Comparison of ENCODE assay signal across 19 cellular contexts in the genomic region with DNA sequence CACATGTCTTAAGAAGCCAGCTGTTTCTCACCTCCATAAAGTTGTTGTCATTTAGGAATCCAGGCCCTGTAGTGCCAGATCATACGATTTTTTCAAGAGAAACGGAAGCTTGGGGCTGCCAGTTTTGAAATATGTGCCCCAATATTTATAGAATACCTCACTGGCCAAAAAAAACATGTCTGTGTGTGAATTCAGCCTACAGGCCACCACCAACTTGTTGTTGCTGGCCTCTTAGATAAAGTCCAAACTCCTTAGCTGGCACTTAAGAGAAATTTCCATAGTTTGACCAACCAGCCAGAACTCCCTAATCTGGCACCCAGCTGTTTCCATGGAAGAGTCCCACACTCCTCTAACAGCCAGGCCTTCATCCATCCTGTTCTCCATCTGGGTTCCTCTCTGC.
DNase-seq lines count a peak whose midpoint lies in the region; FAIRE-seq and TF ChIP-seq lines count a peak whose summit lies in the region.
"Had no signal": no experiment of that assay in that cellular context is flagged by ENCODE, and none has a peak within 500 bp of the region (broad histone marks: within the 10 kb centered on the region; RNA-seq: fewer than 3 reads in every experiment).

No MANE protein-coding gene starts in this region.

- peak overlapping the region; percentile 8 for H2AFZ ChIP-seq in endothelial cell of umbilical vein (ENCODE audit: low read depth, low read length)

- peaks cover 47% of the 10 kb centered on the region for H3K4me1 ChIP-seq in SJSA1 (replicated peaks)
- peaks cover 32% of the 10 kb centered on the region for H3K4me1 ChIP-seq in endothelial cell of umbilical vein (ENCODE audit: control insufficient read depth, extremely low read depth, insufficient read depth, low read length)
- no peaks in the 10 kb centered on the region for H3K4me1 ChIP-seq in spleen
- H3K4me1 ChIP-seq in Peyer's patch = no peaks in the 10 kb centered on the region
- H3K4me1 ChIP-seq in prostate gland (replicated peaks) = no peaks in the 10 kb centered on the region

- CTCF ChIA-PET in endothelial cell of umbilical vein (lab: Charles Lee) = interaction anchor here (0.9 to 2.4 kb wide), 5 partner anchors 12 to 55 kb away, joined by 3 to 8 read pairs (median 6); no protein-coding TSS in a partner anchor

- POLR2A ChIA-PET in endothelial cell of umbilical vein (lab: Charles Lee) = interaction anchor here (0.8 kb wide), 1 partner anchor 202 kb away, joined by 3 read pairs; the partner anchor contains the start of genes LIAS and RPL9

- whole genome bisulfite sequencing in spleen, 5 donors = 72 to 94% (median 89%) methylated on average over 2 of the region's 2 CpGs
- WGBS in prostate gland = 70% methylated on average over 2 of the region's 2 CpGs

- H3K27me3 Mint-ChIP-seq in osteocyte (ENCODE audit: unreplicated experiment) = no peaks in the 10 kb centered on the region
- H3K27me3 Mint-ChIP-seq: CD8-positive, alpha-beta memory T cell; IgD-negative memory B cell; stimulated activated memory B cell treated with anti-CD40 and anti-IgM and Interleukin-4, amounts not matched to agents 10 μg/mL and 1 μg/mL and 100 μg/mL, for 72 hours had no signal

- no peak overlapping the region for H3K4me3 Mint-ChIP-seq in osteocyte (ENCODE audit: unreplicated experiment)
- H3K4me3 Mint-ChIP-seq: activated T-helper 1 cell treated with anti-CD3 and anti-CD28 coated beads, Interleukin-12 subunit alpha, Interleukin-12 subunit beta, Interleukin-2, Interleukin-4 antibody, amounts not matched to agents 30 ng/mL and 10 ng/mL and 1 ng/mL, durations not matched to agents 14 hours and 24 hours and 36 hours; CD8-positive, alpha-beta memory T cell; IgD-negative memory B cell; stimulated activated memory B cell treated with anti-CD40 and anti-IgM and Interleukin-4, amounts not matched to agents 10 μg/mL and 1 μg/mL and 100 μg/mL, for 72 hours had no signal

- H3K79me2 ChIP-seq in endothelial cell of umbilical vein (ENCODE audit: control insufficient read depth, insufficient read depth, low read length) = no peaks in the 10 kb centered on the region

- H3K36me3 ChIP-seq in SJSA1 = no peaks in the 10 kb centered on the region; the same call in 1 of the 2 replicates
- no peaks in the 10 kb centered on the region for H3K36me3 ChIP-seq in endothelial cell of umbilical vein (ENCODE audit: control insufficient read depth in 2 of 2, extremely low read depth in 1 of 2, insufficient read depth in 2 of 2, low read length in 2 of 2)
- H3K36me3 ChIP-seq in spleen = peaks cover 0 to 39% (median 4%) of the 10 kb centered on the region in 6 donors
- peaks cover 0 to 5% (median 0%) of the 10 kb centered on the region in 3 donors for H3K36me3 ChIP-seq in Peyer's patch
- no peaks in the 10 kb centered on the region for H3K36me3 ChIP-seq in prostate gland

- peak; percentile 50 for DNase-seq in EH (ENCODE audit: low read depth)
- no peak for DNase-seq in SJSA1 (ENCODE audit: low read depth in 1 of 2, low spot score in 2 of 2)
- DNase-seq in endothelial cell of umbilical vein (ENCODE audit: low read depth, low spot score) = peak; percentile 94
- no peak for DNase-seq in osteocyte (ENCODE audit: extremely low spot score, unreplicated experiment)
- no peak for DNase-seq in spleen
- DNase-seq in Peyer's patch = no peak
- no peak for DNase-seq in HuH-7.5 (ENCODE audit: low spot score)
- no peak for DNase-seq in prostate gland (ENCODE audit: low spot score)
- DNase-seq: CD8-positive, alpha-beta memory T cell; DND-41; H7; NCI-H2029 treated with DMSO at 0.1 percent for 48 hours; NCI-H526; retina; SHP77 treated with DMSO at 0.1 percent for 48 hours; T-helper 2 cell had no signal

- H3K36me3 Mint-ChIP-seq in osteocyte (ENCODE audit: unreplicated experiment) = peaks cover 35% of the 10 kb centered on the region

- no peaks in the 10 kb centered on the region for H4K20me1 ChIP-seq in endothelial cell of umbilical vein (replicated peaks; ENCODE audit: control insufficient read depth, extremely low read depth, insufficient read depth, low read length)

- H3K9me3 Mint-ChIP-seq in osteocyte (ENCODE audit: unreplicated experiment) = peaks cover 3% of the 10 kb centered on the region
- H3K9me3 Mint-ChIP-seq: activated T-helper 1 cell treated with anti-CD3 and anti-CD28 coated beads, Interleukin-12 subunit alpha, Interleukin-12 subunit beta, Interleukin-2, Interleukin-4 antibody, amounts not matched to agents 30 ng/mL and 10 ng/mL and 1 ng/mL, durations not matched to agents 14 hours and 24 hours and 36 hours; CD8-positive, alpha-beta memory T cell; IgD-negative memory B cell; stimulated activated memory B cell treated with anti-CD40 and anti-IgM and Interleukin-4, amounts not matched to agents 10 μg/mL and 1 μg/mL and 100 μg/mL, for 72 hours had no signal

- peak; percentile 59 for FAIRE-seq in endothelial cell of umbilical vein (lab: Jason Lieb, UNC)

- dilution Hi-C loops in endothelial cell of umbilical vein (cut with MboI; ENCODE audit: extremely low pct_ligation_motif_present, low sequenced_read_pairs) = no loop called here

- TF ChIP-seq POLR2A in endothelial cell of umbilical vein (IDR thresholded peaks at IDR 0.05; ENCODE audit: low read depth, low read length) (no peak), spleen (IDR thresholded peaks at IDR 0.05) (no peak), Peyer's patch (IDR thresholded peaks at IDR 0.05) (no peak), prostate gland (IDR thresholded peaks at IDR 0.05) (no peak)

- H3K9me1 ChIP-seq in endothelial cell of umbilical vein (replicated peaks; ENCODE audit: control insufficient read depth, extremely low read depth, insufficient read depth, low read length) = no peaks in the 10 kb centered on the region

- no TSS peak for BruUV-seq in endothelial cell of umbilical vein (replicated peaks; lab: Mats Ljungman, UMichigan)

- H3K27me3 ChIP-seq in SJSA1 (replicated peaks) (no peaks in the 10 kb centered on the region), endothelial cell of umbilical vein (ENCODE audit: control insufficient read depth in 2 of 2, insufficient read depth in 2 of 2, low read length in 2 of 2) (no peaks in the 10 kb centered on the region), spleen (replicated peaks in 1 of 7) (no peaks in the 10 kb centered on the region), Peyer's patch (no peaks in the 10 kb centered on the region), prostate gland (replicated peaks; ENCODE audit: insufficient read depth) (no peaks in the 10 kb centered on the region)

- TF ChIP-seq CTCF in endothelial cell of umbilical vein (IDR thresholded peaks at IDR 0.05; ENCODE audit: extremely low read depth in 1 of 2, insufficient read depth in 1 of 2, low read depth in 1 of 2, low read length in 2 of 2) = no peak
- TF ChIP-seq CTCF in osteocyte (IDR thresholded peaks at IDR 0.05) = no peak
- no peak for TF ChIP-seq CTCF in spleen (IDR thresholded peaks at IDR 0.05 in 8 of 11, conservative IDR thresholded peaks at IDR 0.05 in 3 of 11)
- TF ChIP-seq CTCF in Peyer's patch (IDR thresholded peaks at IDR 0.05) = no peak
- no peak for TF ChIP-seq CTCF in prostate gland (IDR thresholded peaks at IDR 0.05)

- H3K27ac Mint-ChIP-seq in osteocyte (ENCODE audit: unreplicated experiment) = peak overlapping the region; percentile 85
- H3K27ac Mint-ChIP-seq: activated T-helper 1 cell treated with anti-CD3 and anti-CD28 coated beads, Interleukin-12 subunit alpha, Interleukin-12 subunit beta, Interleukin-2, Interleukin-4 antibody, amounts not matched to agents 30 ng/mL and 10 ng/mL and 1 ng/mL, durations not matched to agents 14 hours and 24 hours and 36 hours; stimulated activated memory B cell treated with anti-CD40 and anti-IgM and Interleukin-4, amounts not matched to agents 10 μg/mL and 1 μg/mL and 100 μg/mL, for 72 hours had no signal

- peak overlapping the region; percentile 99 for H3K27ac ChIP-seq in SJSA1
- H3K27ac ChIP-seq in endothelial cell of umbilical vein (ENCODE audit: insufficient read depth, low read depth, low read length) = peak overlapping the region; percentile 91
- peak overlapping the region in 1 of 8 donors; percentile 14 for H3K27ac ChIP-seq in spleen
- no peak overlapping the region for H3K27ac ChIP-seq in Peyer's patch
- H3K27ac ChIP-seq in prostate gland = no peak overlapping the region

- H3K4me2 ChIP-seq in endothelial cell of umbilical vein (ENCODE audit: insufficient read depth, low read length) = peak overlapping the region; percentile 80

- no peak overlapping the region for H3K4me3 ChIP-seq in SJSA1
- H3K4me3 ChIP-seq in endothelial cell of umbilical vein (replicated peaks in 1 of 3; ENCODE audit: insufficient read depth in 1 of 3, low read depth in 1 of 3, low read length in 3 of 3) = no peak overlapping the region
- H3K4me3 ChIP-seq in spleen = no peak overlapping the region
- no peak overlapping the region for H3K4me3 ChIP-seq in Peyer's patch
- H3K4me3 ChIP-seq in prostate gland = no peak overlapping the region

- H3K9ac ChIP-seq in endothelial cell of umbilical vein (replicated peaks; ENCODE audit: extremely low read depth, insufficient read depth, low read length) = peak overlapping the region; percentile 84

- intact Hi-C loops in endothelial cell of umbilical vein (cut with micrococcal nuclease) (loop anchor here (5.0 to 10.0 kb wide), 4 partner anchors 46 to 268 kb away; partner anchors contain the start of gene UGDH), spleen (cut with DNase I; ENCODE audit: low total_unique reads) (no loop called here), prostate gland (cut with DNase I) (no loop called here)

- H3K9me3 ChIP-seq in SJSA1 (replicated peaks) = no peaks in the 10 kb centered on the region
- no peaks in the 10 kb centered on the region for H3K9me3 ChIP-seq in endothelial cell of umbilical vein (replicated peaks; ENCODE audit: control insufficient read depth, insufficient read depth, low read length)
- H3K9me3 ChIP-seq in spleen = no peaks in the 10 kb centered on the region
- no peaks in the 10 kb centered on the region for H3K9me3 ChIP-seq in Peyer's patch
- no peaks in the 10 kb centered on the region for H3K9me3 ChIP-seq in prostate gland

- H3K4me1 Mint-ChIP-seq in osteocyte (ENCODE audit: unreplicated experiment) = peaks cover 41% of the 10 kb centered on the region
- H3K4me1 Mint-ChIP-seq: CD8-positive, alpha-beta memory T cell; IgD-negative memory B cell; stimulated activated memory B cell treated with anti-CD40 and anti-IgM and Interleukin-4, amounts not matched to agents 10 μg/mL and 1 μg/mL and 100 μg/mL, for 72 hours had no signal

TF ChIP-seq in endothelial cell of umbilical vein, 7 proteins besides CTCF, POLR2A, EP300 and RAD21 (continues in another document):
- TF ChIP-seq EZH2 (IDR thresholded peaks at IDR 0.05; ENCODE audit: borderline replicate concordance, low read depth, low read length, severe bottlenecking) (no peak), JUN (IDR thresholded peaks at IDR 0.05; ENCODE audit: borderline replicate concordance, insufficient read depth, insufficient read length, low read depth) (no peak), POLR2AphosphoS5 (IDR thresholded peaks at IDR 0.05; ENCODE audit: insufficient read depth, low read depth, low read length) (no peak), FOS (IDR thresholded peaks at IDR 0.05; ENCODE audit: borderline replicate concordance, insufficient read depth, low read length) (no peak), MYC (IDR thresholded peaks at IDR 0.05; ENCODE audit: low read depth, low read length) (no peak)

Comparison
In these comparisons a context has a peak if more than half of its experiments do, and no peak if none do; other contexts are left out.
1. DNase-seq: peak in EH (single experiment) and endothelial cell of umbilical vein (single experiment); none in SJSA1 (0 of 2), osteocyte (single experiment), spleen (single experiment), Peyer's patch (0 of 3), HuH-7.5 (single experiment) and prostate gland (single experiment).
2. H3K27ac ChIP-seq: peak in SJSA1 (single experiment) and endothelial cell of umbilical vein (single experiment); none in Peyer's patch (0 of 4) and prostate gland (0 of 2).